2 cellular contexts compared by ENCODE assay signal in genomic region chr12:107843351-107844311, GRCh38.
TF ChIP-seq lines count a peak whose summit lies in the region.

No MANE protein-coding gene starts in this region.

TF ChIP-seq in A549, 52 proteins besides CTCF, POLR2A, EP300 and RAD21 (continued from another document):
- no peak for TF ChIP-seq E2F6 (IDR thresholded peaks at IDR 0.05; ENCODE audit: borderline replicate concordance, low read depth)
- TF ChIP-seq ATOH8 (CRISPR knock-in tag; IDR thresholded peaks at IDR 0.05; ENCODE audit: low read depth): no peak
- TF ChIP-seq SREBF2 (IDR thresholded peaks at IDR 0.05): no peak
- no peak for TF ChIP-seq EHF (CRISPR knock-in tag; IDR thresholded peaks at IDR 0.05)
- no peak for TF ChIP-seq CHD4 (IDR thresholded peaks at IDR 0.05; ENCODE audit: borderline replicate concordance)
- no peak for TF ChIP-seq HOXB13 (CRISPR knock-in tag; IDR thresholded peaks at IDR 0.05; ENCODE audit: low read depth)
- TF ChIP-seq ZSCAN20 (CRISPR knock-in tag; IDR thresholded peaks at IDR 0.05): no peak
- TF ChIP-seq CHD2 (IDR thresholded peaks at IDR 0.05; ENCODE audit: low read length, partially characterized antibody): no peak
TF ChIP-seq in A549: peak in this region for 0.

TF ChIP-seq in IMR-90, 13 proteins besides CTCF, POLR2A, EP300 and RAD21 (continued from another document):
- TF ChIP-seq ELK1 (IDR thresholded peaks at IDR 0.05; ENCODE audit: borderline replicate concordance, low read depth, low read length) (no peak), CEBPB (IDR thresholded peaks at IDR 0.05; ENCODE audit: low read depth, low read length) (no peak), USF2 (IDR thresholded peaks at IDR 0.05; ENCODE audit: low read depth, low read length) (no peak), SMC3 (IDR thresholded peaks at IDR 0.05; ENCODE audit: low read depth, low read length) (no peak)
TF ChIP-seq in IMR-90: peak in this region for 0.
